ENCODE assay signal across 8 cellular contexts in the genomic region with DNA sequence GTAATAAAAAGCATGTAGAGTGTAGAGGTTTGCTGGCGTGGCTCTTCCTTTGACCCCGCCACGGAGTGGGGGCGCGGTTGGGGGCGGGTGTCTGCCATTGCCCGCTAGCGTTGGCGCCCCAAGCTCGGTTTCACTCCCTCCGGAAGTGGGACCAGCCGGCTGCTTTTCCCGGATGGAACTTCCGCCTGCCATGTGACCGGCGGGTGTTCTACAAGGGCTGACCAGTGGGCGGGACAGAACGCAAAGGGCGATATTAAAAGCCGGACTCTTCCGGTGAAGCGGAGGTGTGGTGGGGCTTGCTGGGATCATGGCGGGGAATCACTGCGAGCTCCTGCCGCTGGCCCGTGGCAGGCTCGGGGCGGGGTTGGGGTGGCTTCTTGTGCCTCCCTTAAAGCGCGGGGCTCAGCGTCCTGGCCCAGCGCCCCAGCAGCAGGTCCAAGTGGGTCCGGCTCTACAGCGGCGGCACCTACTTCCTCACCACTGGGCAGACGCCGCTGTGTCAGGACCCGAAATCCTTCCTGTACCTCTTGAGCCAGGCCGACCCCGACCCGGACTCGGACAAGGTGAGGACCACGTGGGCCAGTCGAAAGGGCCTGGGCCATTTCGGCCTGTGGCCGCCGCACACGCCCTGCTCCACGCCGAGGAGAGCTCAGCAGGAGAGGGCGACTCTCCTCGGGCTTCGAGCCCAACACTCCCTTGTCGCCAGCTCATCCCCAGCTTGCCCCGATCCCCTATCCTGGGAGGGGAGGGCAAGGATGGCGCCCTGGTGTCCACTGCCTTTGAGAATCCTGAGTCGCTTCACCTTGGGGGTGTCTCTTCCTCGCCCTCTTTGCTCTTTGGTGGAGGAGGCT.
DNase-seq lines count a peak whose midpoint lies in the region.

No MANE protein-coding gene starts in this region.

- DNase-seq in ELR (ENCODE audit: low read depth) (peak; percentile 97), HCEC 1CT (peak; percentile 97), NAMALWA (ENCODE audit: low spot score) (peak; percentile 95), SK-N-DZ (ENCODE audit: low spot score) (peak; percentile 98), glomerular endothelial cell (ENCODE audit: extremely low read depth, low read depth, low spot score) (peak; percentile 70), nucleus accumbens (lab: John Stamatoyannopoulos, UW) (peak; percentile 34 to 98 (median 92)), superior temporal gyrus (ENCODE audit: extremely low spot score) (peak; percentile 98)
- peak; percentile 84 for DNase-seq in activated naive CD4-positive, alpha-beta T cell treated with anti-CD3 and anti-CD28 coated beads, Interleukin-2, amount 50 U/mL, for 16 hours

Comparison
In these comparisons a context has a peak if more than half of its experiments do, and no peak if none do; other contexts are left out.
1. Peak in every context shown above with its lines: DNase-seq.